24 cellular contexts compared by ENCODE assay signal in genomic region chr17:8799851-8800212, GRCh38. TPM values are rescaled to one million over a fixed set of nuclear protein-coding genes. Genes with fewer than 3 reads are reported as not detected.
A peak's percentile ranks its signal among the peaks of the same experiment; 100 is the strongest.
DNase-seq lines count a peak whose midpoint lies in the region; ATAC-seq, FAIRE-seq and TF ChIP-seq lines count a peak whose summit lies in the region.
"Had no signal": no experiment of that assay in that cellular context is flagged by ENCODE, and none has a peak within 500 bp of the region (broad histone marks: within the 10 kb centered on the region; RNA-seq: fewer than 3 reads in every experiment).

No MANE protein-coding gene starts in this region.

- DNase-seq in GM12892 (ENCODE audit: insufficient read length) (no peak), WTC11 (ENCODE audit: low spot score) (no peak), trophoblast cell (no peak), GM13976 (ENCODE audit: low spot score) (no peak), NCI-H2196 (lab: John Stamatoyannopoulos, UW; ENCODE audit: unreplicated experiment) (no peak)
- DNase-seq: activated CD4-positive, alpha-beta T cell treated with anti-CD3 and anti-CD28 coated beads, Interleukin-2, amount 50 U/mL, for 1 hour; aorta; central memory CD4-positive, alpha-beta T cell; midbrain; NCI-H1092 treated with DMSO at 0.1 percent for 48 hours; OCI-M1; stimulated activated CD4-positive, alpha-beta T cell treated with anti-CD3 and anti-CD28 coated beads, Interleukin-2, amount 100 ng/mL, for 48 hours had no signal

- peaks cover 2% of the 10 kb centered on the region for H3K79me1 ChIP-seq in trophoblast cell (ENCODE audit: low read length)

- H3K79me2 ChIP-seq in trophoblast cell (ENCODE audit: control insufficient read depth, insufficient read depth, low read length, poor library complexity): no peaks in the 10 kb centered on the region

- peak; percentile 74 for FAIRE-seq in GM12892 (lab: Jason Lieb, UNC)
- FAIRE-seq: D721Med had no signal

- no peak overlapping the region for H2BK5ac ChIP-seq in trophoblast cell (ENCODE audit: low read depth, low read length, poor library complexity)

- in situ Hi-C loops in GM13976 (cut with MboI; ENCODE audit: low sequenced_read_pairs, unreplicated experiment): no loop called here

- H3K4me2 ChIP-seq in trophoblast cell (ENCODE audit: low read length): peak overlapping the region; percentile 64

- H4K91ac ChIP-seq in trophoblast cell (ENCODE audit: low read depth, low read length): no peak overlapping the region

- H3K27ac ChIP-seq in iPS-20b (ENCODE audit: low read length) (no peak overlapping the region), trophoblast cell (ENCODE audit: low read depth, low read length) (peak overlapping the region; percentile 23)

- no peak overlapping the region; the same call in 1 of the 2 replicates for H3K9ac ChIP-seq in iPS-20b (ENCODE audit: low read depth, low read length)
- H3K9ac ChIP-seq in trophoblast cell (ENCODE audit: low read length): no peak overlapping the region

- H3K4me3 ChIP-seq in iPS-20b (ENCODE audit: low read length) (peak overlapping the region; percentile 73; the same call in 1 of the 2 replicates), trophoblast cell (ENCODE audit: low read depth, low read length) (no peak overlapping the region)

- peaks cover 4% of the 10 kb centered on the region; the same call in 1 of the 2 replicates for H3K4me1 ChIP-seq in iPS-20b (ENCODE audit: insufficient read depth, low read length)
- peaks cover 12 to 15% of the 10 kb centered on the region in 2 experiments for H3K4me1 ChIP-seq in trophoblast cell (ENCODE audit: control insufficient read depth in 1 of 2, insufficient read depth in 2 of 2, low read length in 2 of 2)

- peak overlapping the region; percentile 54 for H3K4me3 Mint-ChIP-seq in WTC11
- H3K4me3 Mint-ChIP-seq: activated T-helper 17 cell treated with anti-CD3 and anti-CD28 coated beads, Interleukin-2, amount 50 U/mL, for 72 hours; CD14-positive monocyte; IgD-negative memory B cell; neural crest cell; stimulated activated memory B cell treated with anti-CD40 and anti-IgM and Interleukin-4, amounts not matched to agents 10 μg/mL and 1 μg/mL and 100 μg/mL, for 72 hours had no signal

- H3K14ac ChIP-seq in trophoblast cell (ENCODE audit: low read length): no peak overlapping the region

- TF ChIP-seq POLR2A in GM12892 (IDR thresholded peaks at IDR 0.05; ENCODE audit: low read depth, low read length): no peak; the same call in none of the 2 replicates

- H3K23ac ChIP-seq in trophoblast cell (ENCODE audit: low read length): no peak overlapping the region

- no peaks in the 10 kb centered on the region for H3K36me3 Mint-ChIP-seq in WTC11
- H3K36me3 Mint-ChIP-seq: activated naive CD4-positive, alpha-beta T cell treated with anti-CD3 and anti-CD28 coated beads, Interleukin-2, amount 50 U/mL, for 72 hours; stimulated activated memory B cell treated with anti-CD40 and anti-IgM and Interleukin-4, amounts not matched to agents 10 μg/mL and 1 μg/mL and 100 μg/mL, for 72 hours had no signal

- CTCF ChIA-PET in WTC11 (lab: Charles Lee): interaction anchor here (0.5 to 8.9 kb wide), 33 partner anchors 8 to 994 kb away, joined by 3 to 132 read pairs (median 5); partner anchors contain the start of genes MYH10 and PIK3R5

- POLR2A ChIA-PET in WTC11 (lab: Charles Lee): interaction anchor here (0.6 to 1.4 kb wide), 3 partner anchors 89 to 196 kb away, joined by 3 to 7 read pairs (median 5); no protein-coding TSS in a partner anchor

- no peak overlapping the region for H3K18ac ChIP-seq in trophoblast cell (ENCODE audit: low read length)

- no peaks in the 10 kb centered on the region for H3K9me3 Mint-ChIP-seq in WTC11
- H3K9me3 Mint-ChIP-seq: activated naive CD4-positive, alpha-beta T cell treated with anti-CD3 and anti-CD28 coated beads, Interleukin-2, amount 50 U/mL, for 72 hours; activated T-helper 17 cell treated with anti-CD3 and anti-CD28 coated beads, Interleukin-2, amount 50 U/mL, for 72 hours; IgD-negative memory B cell; neural crest cell; stimulated activated memory B cell treated with anti-CD40 and anti-IgM and Interleukin-4, amounts not matched to agents 10 μg/mL and 1 μg/mL and 100 μg/mL, for 72 hours had no signal

- H3K36me3 ChIP-seq in iPS-20b (ENCODE audit: insufficient read depth, low read depth, low read length) (no peaks in the 10 kb centered on the region), trophoblast cell (ENCODE audit: control insufficient read depth in 1 of 2, insufficient read depth in 2 of 2, low read length in 2 of 2) (no peaks in the 10 kb centered on the region)

- H2BK120ac ChIP-seq in trophoblast cell (ENCODE audit: insufficient read depth, low read length, poor library complexity): no peak overlapping the region

- H3K27me3 Mint-ChIP-seq in WTC11 (ENCODE audit: low read depth): peaks cover 4% of the 10 kb centered on the region; the same call in 1 of the 2 replicates
- H3K27me3 Mint-ChIP-seq: activated T-helper 17 cell treated with anti-CD3 and anti-CD28 coated beads, Interleukin-2, amount 50 U/mL, for 72 hours; IgD-negative memory B cell; stimulated activated memory B cell treated with anti-CD40 and anti-IgM and Interleukin-4, amounts not matched to agents 10 μg/mL and 1 μg/mL and 100 μg/mL, for 72 hours had no signal

- H2BK12ac ChIP-seq in trophoblast cell (ENCODE audit: low read length): no peak overlapping the region

- no CpG with 5 or more reads among the region's 7 CpGs for WGBS in trophoblast cell (ENCODE audit: extremely low coverage, insufficient coverage, insufficient read length)

- H3K9me3 ChIP-seq in iPS-20b (ENCODE audit: insufficient read depth, low read depth, low read length) (no peaks in the 10 kb centered on the region), trophoblast cell (ENCODE audit: insufficient read depth, low read depth, low read length) (no peaks in the 10 kb centered on the region)

- ATAC-seq in WTC11: no peak
- no peak for ATAC-seq in HG02973 (IDR thresholded peaks at IDR 0.05; ENCODE audit: unreplicated experiment)
- ATAC-seq: activated T-helper 17 cell treated with anti-CD3 and anti-CD28 coated beads, Interleukin-2, amount 50 U/mL, for 72 hours had no signal

- H3K27ac Mint-ChIP-seq in WTC11: no peak overlapping the region
- H3K27ac Mint-ChIP-seq: activated naive CD4-positive, alpha-beta T cell treated with anti-CD3 and anti-CD28 coated beads, Interleukin-2, amount 50 U/mL, for 72 hours; activated T-helper 17 cell treated with anti-CD3 and anti-CD28 coated beads, Interleukin-2, amount 50 U/mL, for 72 hours; stimulated activated memory B cell treated with anti-CD40 and anti-IgM and Interleukin-4, amounts not matched to agents 10 μg/mL and 1 μg/mL and 100 μg/mL, for 72 hours had no signal

- H3K4ac ChIP-seq in trophoblast cell (ENCODE audit: low read depth, low read length): no peak overlapping the region

- no peak overlapping the region for H4K12ac ChIP-seq in trophoblast cell (ENCODE audit: low read depth, low read length)

- H2AK5ac ChIP-seq in trophoblast cell (ENCODE audit: low read length): no peak overlapping the region

- no peak overlapping the region for H2AFZ ChIP-seq in trophoblast cell (ENCODE audit: insufficient read depth, low read length, poor library complexity)

- H3K4me1 Mint-ChIP-seq in WTC11: peaks cover 27% of the 10 kb centered on the region
- H3K4me1 Mint-ChIP-seq: activated T-helper 17 cell treated with anti-CD3 and anti-CD28 coated beads, Interleukin-2, amount 50 U/mL, for 72 hours had no signal

- no peak for TF ChIP-seq CTCF in WTC11 (IDR thresholded peaks at IDR 0.05)
- no peak for TF ChIP-seq CTCF in GM13976 (IDR thresholded peaks at IDR 0.05; ENCODE audit: borderline replicate concordance, control extremely low read depth, extremely low read depth, insufficient read depth, missing control alignments)

- peaks cover 17% of the 10 kb centered on the region for H3K27me3 ChIP-seq in iPS-20b (ENCODE audit: insufficient read depth, low read length)
- no peaks in the 10 kb centered on the region for H3K27me3 ChIP-seq in trophoblast cell (ENCODE audit: insufficient read depth, low read length)

- H4K8ac ChIP-seq in trophoblast cell (ENCODE audit: low read depth, low read length): no peak overlapping the region

TF ChIP-seq in WTC11, 78 proteins besides CTCF, POLR2A, EP300 and RAD21:
- TF ChIP-seq NFATC4 (CRISPR knock-in tag; IDR thresholded peaks at IDR 0.05): no peak
- TF ChIP-seq ZNF671 (CRISPR knock-in tag; IDR thresholded peaks at IDR 0.05): no peak
- no peak for TF ChIP-seq HMGA2 (CRISPR knock-in tag; IDR thresholded peaks at IDR 0.05)
- TF ChIP-seq, protein P1, sequence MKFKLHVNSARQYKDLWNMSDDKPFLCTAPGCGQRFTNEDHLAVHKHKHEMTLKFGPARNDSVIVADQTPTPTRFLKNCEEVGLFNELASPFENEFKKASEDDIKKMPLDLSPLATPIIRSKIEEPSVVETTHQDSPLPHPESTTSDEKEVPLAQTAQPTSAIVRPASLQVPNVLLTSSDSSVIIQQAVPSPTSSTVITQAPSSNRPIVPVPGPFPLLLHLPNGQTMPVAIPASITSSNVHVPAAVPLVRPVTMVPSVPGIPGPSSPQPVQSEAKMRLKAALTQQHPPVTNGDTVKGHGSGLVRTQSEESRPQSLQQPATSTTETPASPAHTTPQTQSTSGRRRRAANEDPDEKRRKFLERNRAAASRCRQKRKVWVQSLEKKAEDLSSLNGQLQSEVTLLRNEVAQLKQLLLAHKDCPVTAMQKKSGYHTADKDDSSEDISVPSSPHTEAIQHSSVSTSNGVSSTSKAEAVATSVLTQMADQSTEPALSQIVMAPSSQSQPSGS (CRISPR knock-in tag; IDR thresholded peaks at IDR 0.05; ENCODE audit: borderline replicate concordance, low read depth): no peak
- TF ChIP-seq FOXP1 (CRISPR knock-in tag; IDR thresholded peaks at IDR 0.05; ENCODE audit: borderline replicate concordance): no peak
- TF ChIP-seq MXD4 (CRISPR knock-in tag; IDR thresholded peaks at IDR 0.05; ENCODE audit: borderline replicate concordance): no peak

RNA-seq across cellular contexts. Expression of gene MFSD6L, which starts 0.7 kb away (rescaled TPM):
- polyA plus RNA-seq in GM12892 (2012; ENCODE audit: missing spikeins): 2.0 TPM
- 4.0 to 5.2 TPM (median 4.5 TPM) in 3 replicates for total RNA-seq in WTC11 (2021)
- 0.48 and 0.56 TPM in 2 replicates for polyA plus RNA-seq in trophoblast cell (2013)
- total RNA-seq: Daoy, dermis microvascular lymphatic vessel endothelial cell, neural crest cell, temporal lobe had no signal
- polyA plus RNA-seq: aorta, IgD-negative memory B cell had no signal

RNA-seq across cellular contexts. Expression of gene SPDYE4, which starts 41.5 kb away (rescaled TPM):
- polyA plus RNA-seq in GM12892 (2012; ENCODE audit: missing spikeins): not detected
- total RNA-seq in WTC11 (2021): not detected in 3 replicates
- polyA plus RNA-seq in trophoblast cell (2013): not detected in 2 replicates
- total RNA-seq: activated naive CD4-positive, alpha-beta T cell treated with anti-CD3 and anti-CD28 coated beads, Interleukin-2, amount 50 U/mL, for 72 hours; activated T-helper 17 cell treated with anti-CD3 and anti-CD28 coated beads, Interleukin-2, amount 50 U/mL, for 72 hours; aorta; Daoy; dermis microvascular lymphatic vessel endothelial cell; neural crest cell; temporal lobe had no signal
- polyA plus RNA-seq: aorta, CD14-positive monocyte, IgD-negative memory B cell had no signal

RNA-seq across cellular contexts. Expression of gene CCDC42, which starts 55.2 kb away (rescaled TPM):
- polyA plus RNA-seq in GM12892 (2012; ENCODE audit: missing spikeins): not detected
- total RNA-seq in WTC11 (2021): not detected in 3 replicates
- 0.19 and 0.25 TPM in 2 replicates for polyA plus RNA-seq in trophoblast cell (2013)
- total RNA-seq: activated naive CD4-positive, alpha-beta T cell treated with anti-CD3 and anti-CD28 coated beads, Interleukin-2, amount 50 U/mL, for 72 hours; Daoy; dermis microvascular lymphatic vessel endothelial cell; neural crest cell; temporal lobe had no signal
- polyA plus RNA-seq: CD14-positive monocyte, IgD-negative memory B cell had no signal
